Comparison of ENCODE assay signal across 4 cellular contexts in the genomic region with DNA sequence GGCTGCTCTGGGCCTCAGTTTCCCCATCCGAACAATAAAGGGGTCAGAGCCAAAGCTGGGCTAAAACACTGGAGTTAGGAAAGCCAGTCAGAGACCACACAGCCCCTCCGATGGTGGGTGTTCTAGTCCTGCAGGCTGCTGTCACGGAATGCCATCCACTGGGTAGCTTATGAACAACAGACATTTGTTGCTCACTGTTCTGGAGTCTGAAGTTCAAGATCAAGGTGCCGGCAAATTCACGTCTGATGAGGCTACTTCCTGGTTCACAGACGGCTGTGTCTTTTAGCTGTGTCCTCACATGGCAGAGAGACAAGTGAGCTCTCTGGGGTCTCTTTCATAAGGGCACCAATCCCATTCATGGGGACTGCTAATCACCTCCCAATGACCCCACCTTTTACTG. TPM values are rescaled to one million over a fixed set of nuclear protein-coding genes. Genes with fewer than 3 reads are reported as not detected.
"Had no signal": no experiment of that assay in that cellular context is flagged by ENCODE, and none has a peak within 500 bp of the region (broad histone marks: within the 10 kb centered on the region; RNA-seq: fewer than 3 reads in every experiment).

No MANE protein-coding gene starts in this region.

RNA-seq across cellular contexts. Expression of gene GRAPL, which starts 9.2 kb away (rescaled TPM):
- total RNA-seq: chondrocyte, LHCN-M2, NCI-H460 had no signal
- polyA plus RNA-seq: cardiac muscle cell had no signal
